1 cellular context compared by ENCODE assay signal in genomic region chr2:207334631-207335371, GRCh38.
TF ChIP-seq lines count a peak whose summit lies in the region.

No MANE protein-coding gene starts in this region.

TF ChIP-seq in K562, 482 proteins besides CTCF, POLR2A, EP300 and RAD21 (continued from another document):
- peak; percentile 56; the same call in 1 of the 2 replicates for TF ChIP-seq ZNF395 (CRISPR knock-in tag; IDR thresholded peaks at IDR 0.05)
- peak; percentile 80 for TF ChIP-seq ZNF592 (IDR thresholded peaks at IDR 0.05)
- TF ChIP-seq ZNF639 (CRISPR knock-in tag; conservative IDR thresholded peaks at IDR 0.05 in 1 of 2, IDR thresholded peaks at IDR 0.05 in 1 of 2), result peak in 1 of 2 experiments; percentile 43; a peak in 1 of 4 replicates
- TF ChIP-seq ZKSCAN1 (IDR thresholded peaks at IDR 0.05; ENCODE audit: low read depth, low read length), result no peak
- no peak for TF ChIP-seq HDGF (IDR thresholded peaks at IDR 0.05)
- TF ChIP-seq SMAD4 (CRISPR knock-in tag; conservative IDR thresholded peaks at IDR 0.05), result peak; percentile 63
- TF ChIP-seq ZNF644 (tag; IDR thresholded peaks at IDR 0.05; ENCODE audit: low read depth), result 0 out of 2 replicates have a peak, but pooled peaks have one; percentile 32
